Comparison of ENCODE assay signal across 1 cellular context in the genomic region with DNA sequence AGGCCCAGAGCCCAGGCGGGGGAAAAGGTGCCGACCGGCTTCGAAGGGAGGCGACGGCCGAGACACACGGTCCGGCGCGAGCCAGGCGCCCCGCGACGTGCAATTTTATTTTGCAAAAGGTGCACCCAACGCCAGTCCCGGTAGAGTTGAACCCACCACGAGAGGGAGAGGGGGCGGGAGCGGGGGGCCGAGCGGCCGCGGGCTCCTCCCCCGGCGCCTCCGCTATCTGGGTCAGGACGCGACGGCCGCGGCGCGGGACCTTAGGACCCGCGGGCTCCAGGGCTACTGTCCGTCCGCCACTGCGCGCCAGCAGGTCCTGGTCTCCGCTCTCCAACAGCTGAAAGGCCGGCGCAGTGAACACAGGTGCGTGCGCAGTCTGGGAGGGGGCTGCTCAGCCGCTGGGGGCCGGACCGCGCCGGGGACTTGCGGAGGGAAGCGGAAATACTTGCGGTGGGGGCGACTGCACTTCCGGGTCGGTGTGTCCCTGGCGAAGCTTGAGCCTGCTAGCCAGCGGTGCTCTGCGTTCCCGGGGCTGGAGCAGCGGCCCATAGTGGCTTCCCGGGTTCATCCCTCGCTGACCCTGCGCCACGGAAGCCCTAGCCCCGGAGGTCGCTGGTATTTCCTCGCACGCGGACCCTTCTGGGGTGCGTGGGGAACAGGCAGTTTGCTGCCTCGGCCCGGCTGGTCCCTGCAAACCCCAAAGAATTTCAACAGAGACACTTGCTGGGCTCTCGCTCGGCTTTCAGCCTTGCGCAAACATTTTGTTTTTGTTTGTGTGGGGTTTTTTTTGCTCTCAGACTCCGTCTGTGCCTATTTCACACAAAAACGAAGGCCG.
TF ChIP-seq lines count a peak whose summit lies in the region.

RMDN2 (plus strand) TSS at position 225 of the 835 bp plus-strand sequence. CDS start 3,991 bp downstream, outside the sequence.

TF ChIP-seq in HepG2, 621 proteins besides CTCF, POLR2A, EP300 and RAD21 (continued from another document and continues in another):
- TF ChIP-seq, protein P1, sequence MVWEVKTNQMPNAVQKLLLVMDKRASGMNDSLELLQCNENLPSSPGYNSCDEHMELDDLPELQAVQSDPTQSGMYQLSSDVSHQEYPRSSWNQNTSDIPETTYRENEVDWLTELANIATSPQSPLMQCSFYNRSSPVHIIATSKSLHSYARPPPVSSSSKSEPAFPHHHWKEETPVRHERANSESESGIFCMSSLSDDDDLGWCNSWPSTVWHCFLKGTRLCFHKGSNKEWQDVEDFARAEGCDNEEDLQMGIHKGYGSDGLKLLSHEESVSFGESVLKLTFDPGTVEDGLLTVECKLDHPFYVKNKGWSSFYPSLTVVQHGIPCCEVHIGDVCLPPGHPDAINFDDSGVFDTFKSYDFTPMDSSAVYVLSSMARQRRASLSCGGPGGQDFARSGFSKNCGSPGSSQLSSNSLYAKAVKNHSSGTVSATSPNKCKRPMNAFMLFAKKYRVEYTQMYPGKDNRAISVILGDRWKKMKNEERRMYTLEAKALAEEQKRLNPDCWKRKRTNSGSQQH (CRISPR knock-in tag; IDR thresholded peaks at IDR 0.05; ENCODE audit: low read depth) = peak; percentile 92
- TF ChIP-seq ZNF44 (CRISPR knock-in tag; IDR thresholded peaks at IDR 0.05) (peak; percentile 96), MIXL1 (CRISPR knock-in tag; IDR thresholded peaks at IDR 0.05) (peak; percentile 58), ZNF703 (CRISPR knock-in tag; IDR thresholded peaks at IDR 0.05; ENCODE audit: borderline replicate concordance) (peak; percentile 91; the same call in 1 of the 2 replicates), MEIS2 (CRISPR knock-in tag; IDR thresholded peaks at IDR 0.05) (peak; percentile 92), ARNT2 (CRISPR knock-in tag; IDR thresholded peaks at IDR 0.05; ENCODE audit: low read depth) (peak; percentile 96), MAFG (CRISPR knock-in tag; IDR thresholded peaks at IDR 0.05) (no peak), ZNF292 (CRISPR knock-in tag; IDR thresholded peaks at IDR 0.05; ENCODE audit: borderline replicate concordance, low read depth) (peak; percentile 99), ZBTB8A (CRISPR knock-in tag; IDR thresholded peaks at IDR 0.05; ENCODE audit: borderline replicate concordance, low read depth) (no peak; the same call in 1 of the 2 replicates), POLR2AphosphoS2 (IDR thresholded peaks at IDR 0.05; ENCODE audit: low read depth, low read length) (no peak), MATR3 (CRISPR knock-in tag; IDR thresholded peaks at IDR 0.05) (no peak), NFYB (CRISPR knock-in tag; IDR thresholded peaks at IDR 0.05) (peak; percentile 19; the same call in 1 of the 2 replicates), SIX4 (CRISPR knock-in tag; IDR thresholded peaks at IDR 0.05) (no peak; the same call in 1 of the 2 replicates), TCF12 (IDR thresholded peaks at IDR 0.05) (no peak), TCF12 (CRISPR knock-in tag; IDR thresholded peaks at IDR 0.05) (peak; percentile 83), ZNF24 (IDR thresholded peaks at IDR 0.05) (no peak), SRSF4 (IDR thresholded peaks at IDR 0.05; ENCODE audit: low read depth, low read length, poor library complexity, severe bottlenecking) (peak; percentile 35), NR2F2 (IDR thresholded peaks at IDR 0.05; ENCODE audit: borderline replicate concordance, low read depth) (no peak), ZNF572 (CRISPR knock-in tag; IDR thresholded peaks at IDR 0.05) (0 out of 2 replicates have a peak, but pooled peaks have one; percentile 80), ZFYVE20 (CRISPR knock-in tag; IDR thresholded peaks at IDR 0.05; ENCODE audit: borderline replicate concordance, low read depth) (no peak), TAF1 (CRISPR knock-in tag; IDR thresholded peaks at IDR 0.05) (peak; percentile 94), MYNN (CRISPR knock-in tag; IDR thresholded peaks at IDR 0.05; ENCODE audit: low read depth) (peak; percentile 56; the same call in 1 of the 2 replicates), ZBTB3 (CRISPR knock-in tag; IDR thresholded peaks at IDR 0.05; ENCODE audit: borderline replicate concordance, low read depth) (peak; percentile 71), KDM2A (CRISPR knock-in tag; IDR thresholded peaks at IDR 0.05; ENCODE audit: borderline replicate concordance, low read depth) (peak; percentile 98), ZFX (CRISPR knock-in tag; IDR thresholded peaks at IDR 0.05; ENCODE audit: low read depth) (peak; percentile 94), ZNF414 (CRISPR knock-in tag; IDR thresholded peaks at IDR 0.05) (peak; percentile 99), ZNF17 (CRISPR knock-in tag; IDR thresholded peaks at IDR 0.05) (peak; percentile 85), PRDM10 (CRISPR knock-in tag; IDR thresholded peaks at IDR 0.05; ENCODE audit: low read depth) (no peak; the same call in 1 of the 2 replicates), MTA1 (CRISPR knock-in tag; IDR thresholded peaks at IDR 0.05; ENCODE audit: borderline replicate concordance) (peak; percentile 96), ZNF777 (CRISPR knock-in tag; IDR thresholded peaks at IDR 0.05) (peak; percentile 89), ZNF605 (CRISPR knock-in tag; IDR thresholded peaks at IDR 0.05) (peak; percentile 100), ZC3H4 (CRISPR knock-in tag; IDR thresholded peaks at IDR 0.05; ENCODE audit: borderline replicate concordance) (no peak; the same call in 1 of the 2 replicates), ZNF784 (CRISPR knock-in tag; IDR thresholded peaks at IDR 0.05; ENCODE audit: borderline replicate concordance) (peak; percentile 98), HMG20A (CRISPR knock-in tag; IDR thresholded peaks at IDR 0.05; ENCODE audit: borderline replicate concordance) (no peak; the same call in 1 of the 2 replicates)
- TF ChIP-seq, protein P2, sequence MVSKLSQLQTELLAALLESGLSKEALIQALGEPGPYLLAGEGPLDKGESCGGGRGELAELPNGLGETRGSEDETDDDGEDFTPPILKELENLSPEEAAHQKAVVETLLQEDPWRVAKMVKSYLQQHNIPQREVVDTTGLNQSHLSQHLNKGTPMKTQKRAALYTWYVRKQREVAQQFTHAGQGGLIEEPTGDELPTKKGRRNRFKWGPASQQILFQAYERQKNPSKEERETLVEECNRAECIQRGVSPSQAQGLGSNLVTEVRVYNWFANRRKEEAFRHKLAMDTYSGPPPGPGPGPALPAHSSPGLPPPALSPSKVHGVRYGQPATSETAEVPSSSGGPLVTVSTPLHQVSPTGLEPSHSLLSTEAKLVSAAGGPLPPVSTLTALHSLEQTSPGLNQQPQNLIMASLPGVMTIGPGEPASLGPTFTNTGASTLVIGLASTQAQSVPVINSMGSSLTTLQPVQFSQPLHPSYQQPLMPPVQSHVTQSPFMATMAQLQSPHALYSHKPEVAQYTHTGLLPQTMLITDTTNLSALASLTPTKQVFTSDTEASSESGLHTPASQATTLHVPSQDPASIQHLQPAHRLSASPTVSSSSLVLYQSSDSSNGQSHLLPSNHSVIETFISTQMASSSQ (IDR thresholded peaks at IDR 0.05; ENCODE audit: low read depth) = no peak; the same call in none of the 2 replicates
- TF ChIP-seq, protein P2 (CRISPR knock-in tag; IDR thresholded peaks at IDR 0.05; ENCODE audit: borderline replicate concordance) = peak; percentile 95
- TF ChIP-seq, protein P3, sequence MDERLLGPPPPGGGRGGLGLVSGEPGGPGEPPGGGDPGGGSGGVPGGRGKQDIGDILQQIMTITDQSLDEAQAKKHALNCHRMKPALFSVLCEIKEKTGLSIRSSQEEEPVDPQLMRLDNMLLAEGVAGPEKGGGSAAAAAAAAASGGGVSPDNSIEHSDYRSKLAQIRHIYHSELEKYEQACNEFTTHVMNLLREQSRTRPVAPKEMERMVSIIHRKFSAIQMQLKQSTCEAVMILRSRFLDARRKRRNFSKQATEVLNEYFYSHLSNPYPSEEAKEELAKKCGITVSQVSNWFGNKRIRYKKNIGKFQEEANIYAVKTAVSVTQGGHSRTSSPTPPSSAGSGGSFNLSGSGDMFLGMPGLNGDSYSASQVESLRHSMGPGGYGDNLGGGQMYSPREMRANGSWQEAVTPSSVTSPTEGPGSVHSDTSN (CRISPR knock-in tag; IDR thresholded peaks at IDR 0.05) = no peak
- TF ChIP-seq, protein P4, sequence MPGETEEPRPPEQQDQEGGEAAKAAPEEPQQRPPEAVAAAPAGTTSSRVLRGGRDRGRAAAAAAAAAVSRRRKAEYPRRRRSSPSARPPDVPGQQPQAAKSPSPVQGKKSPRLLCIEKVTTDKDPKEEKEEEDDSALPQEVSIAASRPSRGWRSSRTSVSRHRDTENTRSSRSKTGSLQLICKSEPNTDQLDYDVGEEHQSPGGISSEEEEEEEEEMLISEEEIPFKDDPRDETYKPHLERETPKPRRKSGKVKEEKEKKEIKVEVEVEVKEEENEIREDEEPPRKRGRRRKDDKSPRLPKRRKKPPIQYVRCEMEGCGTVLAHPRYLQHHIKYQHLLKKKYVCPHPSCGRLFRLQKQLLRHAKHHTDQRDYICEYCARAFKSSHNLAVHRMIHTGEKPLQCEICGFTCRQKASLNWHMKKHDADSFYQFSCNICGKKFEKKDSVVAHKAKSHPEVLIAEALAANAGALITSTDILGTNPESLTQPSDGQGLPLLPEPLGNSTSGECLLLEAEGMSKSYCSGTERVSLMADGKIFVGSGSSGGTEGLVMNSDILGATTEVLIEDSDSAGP (CRISPR knock-in tag; IDR thresholded peaks at IDR 0.05; ENCODE audit: borderline replicate concordance) = peak; percentile 97; the same call in 1 of the 2 replicates
- TF ChIP-seq, protein P5, sequence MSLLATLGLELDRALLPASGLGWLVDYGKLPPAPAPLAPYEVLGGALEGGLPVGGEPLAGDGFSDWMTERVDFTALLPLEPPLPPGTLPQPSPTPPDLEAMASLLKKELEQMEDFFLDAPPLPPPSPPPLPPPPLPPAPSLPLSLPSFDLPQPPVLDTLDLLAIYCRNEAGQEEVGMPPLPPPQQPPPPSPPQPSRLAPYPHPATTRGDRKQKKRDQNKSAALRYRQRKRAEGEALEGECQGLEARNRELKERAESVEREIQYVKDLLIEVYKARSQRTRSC (CRISPR knock-in tag; IDR thresholded peaks at IDR 0.05; ENCODE audit: low read depth) = peak; percentile 88; the same call in 1 of the 2 replicates
- TF ChIP-seq, protein P6, sequence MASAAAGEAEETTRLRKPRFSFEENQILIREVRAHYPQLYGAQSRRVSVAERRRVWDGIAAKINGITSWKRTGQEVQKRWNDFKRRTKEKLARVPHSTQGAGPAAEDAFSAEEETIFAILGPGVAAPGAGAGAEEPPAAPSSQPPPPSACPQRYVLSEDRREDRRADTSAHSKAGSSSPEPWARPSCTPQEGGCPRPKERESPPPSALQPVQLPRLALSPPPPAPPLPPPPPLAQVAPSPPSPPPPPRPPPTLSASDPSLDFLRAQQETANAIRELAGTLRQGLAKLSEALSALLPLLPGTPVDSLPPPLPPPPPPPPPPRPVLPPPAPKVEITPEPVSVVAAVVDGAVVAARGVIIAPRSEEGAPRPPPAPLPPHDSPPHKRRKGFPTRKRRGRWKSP (CRISPR knock-in tag; IDR thresholded peaks at IDR 0.05) = peak; percentile 98
- TF ChIP-seq, protein P7, sequence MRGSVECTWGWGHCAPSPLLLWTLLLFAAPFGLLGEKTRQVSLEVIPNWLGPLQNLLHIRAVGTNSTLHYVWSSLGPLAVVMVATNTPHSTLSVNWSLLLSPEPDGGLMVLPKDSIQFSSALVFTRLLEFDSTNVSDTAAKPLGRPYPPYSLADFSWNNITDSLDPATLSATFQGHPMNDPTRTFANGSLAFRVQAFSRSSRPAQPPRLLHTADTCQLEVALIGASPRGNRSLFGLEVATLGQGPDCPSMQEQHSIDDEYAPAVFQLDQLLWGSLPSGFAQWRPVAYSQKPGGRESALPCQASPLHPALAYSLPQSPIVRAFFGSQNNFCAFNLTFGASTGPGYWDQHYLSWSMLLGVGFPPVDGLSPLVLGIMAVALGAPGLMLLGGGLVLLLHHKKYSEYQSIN (CRISPR knock-in tag; IDR thresholded peaks at IDR 0.05; ENCODE audit: borderline replicate concordance) = no peak
